ENCODE assay signal across 8 cellular contexts in genomic region chr9:135343733-135344522, GRCh38.
DNase-seq lines count a peak whose midpoint lies in the region; ATAC-seq and TF ChIP-seq lines count a peak whose summit lies in the region.

No MANE protein-coding gene starts in this region.

- DNase-seq in COLO668 (lab: John Stamatoyannopoulos, UW; ENCODE audit: unreplicated experiment) (peak; percentile 45), HuH-7 (ENCODE audit: low spot score) (peak; percentile 87), SK-N-DZ (ENCODE audit: low spot score) (peak; percentile 60), astrocyte of the cerebellum (ENCODE audit: low read depth) (no peak), iris pigment epithelial cell (ENCODE audit: low read depth) (peak; percentile 17), HCEC 1CT (no peak)
- DNase-seq in stimulated activated CD4-positive, alpha-beta T cell treated with anti-CD3 and anti-CD28 coated beads, Interleukin-2, amount 100 ng/mL, for 48 hours, result peak; percentile 52 to 56

- TF ChIP-seq CTCF in astrocyte of the cerebellum (IDR thresholded peaks at IDR 0.05; ENCODE audit: low read depth, low read length, missing control alignments), result peak; percentile 74

- in situ Hi-C loops in astrocyte of the cerebellum (cut with HindIII; ENCODE audit: low sequenced_read_pairs), result no loop called here

- ATAC-seq in HG02981 (IDR thresholded peaks at IDR 0.05; ENCODE audit: unreplicated experiment), result no peak

- H3K4me3 ChIP-seq in astrocyte of the cerebellum (ENCODE audit: low read depth, low read length), result no peak overlapping the region

Comparison
In these comparisons a context has a peak if more than half of its experiments do, and no peak if none do; other contexts are left out.
1. DNase-seq: peak in COLO668 (single experiment), HuH-7 (single experiment), SK-N-DZ (single experiment), iris pigment epithelial cell (single experiment) and stimulated activated CD4-positive, alpha-beta T cell treated with anti-CD3 and anti-CD28 coated beads, Interleukin-2, amount 100 ng/mL, for 48 hours (2 of 2); none in astrocyte of the cerebellum (single experiment) and HCEC 1CT (single experiment).